Comparison of ENCODE assay signal across 1 cellular context in genomic region chr16:2190659-2191445, GRCh38.
TF ChIP-seq lines count a peak whose summit lies in the region.

No MANE protein-coding gene starts in this region.

TF ChIP-seq in HepG2, 621 proteins besides CTCF, POLR2A, EP300 and RAD21 (continued from another document):
- no peak for TF ChIP-seq ZNF292 (CRISPR knock-in tag; IDR thresholded peaks at IDR 0.05; ENCODE audit: borderline replicate concordance, low read depth)
- TF ChIP-seq ZNF589 (CRISPR knock-in tag; conservative IDR thresholded peaks at IDR 0.05): no peak
- TF ChIP-seq NFKBIZ (CRISPR knock-in tag; IDR thresholded peaks at IDR 0.05): no peak
- TF ChIP-seq BATF2 (CRISPR knock-in tag; IDR thresholded peaks at IDR 0.05): no peak
- TF ChIP-seq ZNF343 (CRISPR knock-in tag; IDR thresholded peaks at IDR 0.05): no peak
- no peak for TF ChIP-seq KLF15 (CRISPR knock-in tag; IDR thresholded peaks at IDR 0.05; ENCODE audit: borderline replicate concordance)
- no peak for TF ChIP-seq YEATS4 (CRISPR knock-in tag; IDR thresholded peaks at IDR 0.05; ENCODE audit: borderline replicate concordance)
- TF ChIP-seq ZNF652 (CRISPR knock-in tag; IDR thresholded peaks at IDR 0.05; ENCODE audit: borderline replicate concordance, low read depth): no peak
- no peak for TF ChIP-seq SALL1 (CRISPR knock-in tag; IDR thresholded peaks at IDR 0.05)
- TF ChIP-seq GLI4 (CRISPR knock-in tag; IDR thresholded peaks at IDR 0.05; ENCODE audit: borderline replicate concordance): no peak
- TF ChIP-seq NONO (IDR thresholded peaks at IDR 0.05): no peak
- 0 out of 2 replicates have a peak, but pooled peaks have one; percentile 25 for TF ChIP-seq NONO (CRISPR knock-in tag; conservative IDR thresholded peaks at IDR 0.05)
- no peak for TF ChIP-seq NPAS2 (CRISPR knock-in tag; IDR thresholded peaks at IDR 0.05; ENCODE audit: borderline replicate concordance)
- TF ChIP-seq ZSCAN12 (CRISPR knock-in tag; IDR thresholded peaks at IDR 0.05): no peak
- no peak for TF ChIP-seq ZNF264 (CRISPR knock-in tag; IDR thresholded peaks at IDR 0.05)
- TF ChIP-seq FOXO4 (CRISPR knock-in tag; conservative IDR thresholded peaks at IDR 0.05): no peak
- TF ChIP-seq CBX1 (IDR thresholded peaks at IDR 0.05; ENCODE audit: low read depth): no peak
- no peak for TF ChIP-seq ZNF383 (CRISPR knock-in tag; IDR thresholded peaks at IDR 0.05; ENCODE audit: borderline replicate concordance)
- TF ChIP-seq KDM5B (CRISPR knock-in tag; IDR thresholded peaks at IDR 0.05; ENCODE audit: borderline replicate concordance): peak; percentile 13; the same call in 1 of the 2 replicates
- TF ChIP-seq RAD51 (IDR thresholded peaks at IDR 0.05; ENCODE audit: borderline replicate concordance): no peak
- TF ChIP-seq ZBTB26 (CRISPR knock-in tag; IDR thresholded peaks at IDR 0.05; ENCODE audit: borderline replicate concordance): no peak
- TF ChIP-seq ELK4 (CRISPR knock-in tag; IDR thresholded peaks at IDR 0.05; ENCODE audit: borderline replicate concordance): no peak
- TF ChIP-seq ZC3H13 (CRISPR knock-in tag; IDR thresholded peaks at IDR 0.05): no peak
- TF ChIP-seq FOXA3 (CRISPR knock-in tag; IDR thresholded peaks at IDR 0.05): no peak
- no peak for TF ChIP-seq HOXD1 (CRISPR knock-in tag; IDR thresholded peaks at IDR 0.05)
- no peak for TF ChIP-seq ZNF280D (CRISPR knock-in tag; IDR thresholded peaks at IDR 0.05)
- TF ChIP-seq DPF2 (CRISPR knock-in tag; IDR thresholded peaks at IDR 0.05; ENCODE audit: borderline replicate concordance, low read depth): no peak
- no peak for TF ChIP-seq ZNF205 (CRISPR knock-in tag; IDR thresholded peaks at IDR 0.05)
- TF ChIP-seq MBD4 (IDR thresholded peaks at IDR 0.05; ENCODE audit: borderline replicate concordance, low read length): no peak
- no peak for TF ChIP-seq KMT2B (CRISPR knock-in tag; IDR thresholded peaks at IDR 0.05)
- peak; percentile 34; the same call in 1 of the 2 replicates for TF ChIP-seq ZNF563 (CRISPR knock-in tag; IDR thresholded peaks at IDR 0.05)
- TF ChIP-seq U2AF1 (optimal IDR thresholded peaks at IDR 0.05; ENCODE audit: low read depth, low read length): no peak
- no peak for TF ChIP-seq CHCHD3 (CRISPR knock-in tag; IDR thresholded peaks at IDR 0.05)
- TF ChIP-seq MXD4 (CRISPR knock-in tag; IDR thresholded peaks at IDR 0.05): no peak
- no peak for TF ChIP-seq CCAR2 (optimal IDR thresholded peaks at IDR 0.05; ENCODE audit: low read depth, low read length)
- TF ChIP-seq ZNF430 (CRISPR knock-in tag; IDR thresholded peaks at IDR 0.05): no peak
- TF ChIP-seq FOXA1 (IDR thresholded peaks at IDR 0.05): no peak
- no peak for TF ChIP-seq FOXA1 (CRISPR knock-in tag; IDR thresholded peaks at IDR 0.05)
- no peak for TF ChIP-seq ZNF451 (CRISPR knock-in tag; IDR thresholded peaks at IDR 0.05)
- no peak for TF ChIP-seq ZNF496 (CRISPR knock-in tag; IDR thresholded peaks at IDR 0.05; ENCODE audit: insufficient replicate concordance)
- 0 out of 2 replicates have a peak, but pooled peaks have one; percentile 31 for TF ChIP-seq ZNF687 (CRISPR knock-in tag; IDR thresholded peaks at IDR 0.05)
